Comparison of ENCODE assay signal across 18 cellular contexts in genomic region chr15:37480482-37480881, GRCh38.
A peak's percentile ranks its signal among the peaks of the same experiment; 100 is the strongest.
DNase-seq lines count a peak whose midpoint lies in the region; ATAC-seq, FAIRE-seq and TF ChIP-seq lines count a peak whose summit lies in the region.
"Had no signal": no experiment of that assay in that cellular context is flagged by ENCODE, and none has a peak within 500 bp of the region (broad histone marks: within the 10 kb centered on the region; RNA-seq: fewer than 3 reads in every experiment).

No MANE protein-coding gene starts in this region.

- H3K79me2 ChIP-seq in MM.1S (ENCODE audit: low read length) = no peaks in the 10 kb centered on the region

- peaks cover 12% of the 10 kb centered on the region; the same call in 1 of the 2 replicates for H3K36me3 Mint-ChIP-seq in WTC11
- H3K36me3 Mint-ChIP-seq: CD4-positive, alpha-beta memory T cell had no signal

- H3K9me2 ChIP-seq in MM.1S (replicated peaks; ENCODE audit: insufficient read depth, low read length) = no peaks in the 10 kb centered on the region

- H3K27me3 ChIP-seq in MM.1S (replicated peaks; ENCODE audit: insufficient read depth, low read length) (no peaks in the 10 kb centered on the region), small intestine (ENCODE audit: control insufficient read depth in 2 of 2, insufficient read depth in 2 of 2, low read length in 2 of 2) (no peaks in the 10 kb centered on the region)

- no peak for ATAC-seq in WTC11
- ATAC-seq in HG03280 (IDR thresholded peaks at IDR 0.05; ENCODE audit: unreplicated experiment) = no peak

- 49 to 54% (median 54%) methylated on average over 3 of the region's 3 CpGs for WGBS in small intestine, 3 donors

- H3K4me1 Mint-ChIP-seq in WTC11 = no peaks in the 10 kb centered on the region
- H3K4me1 Mint-ChIP-seq: CD4-positive, alpha-beta memory T cell had no signal

- H3K36me3 ChIP-seq in MM.1S (replicated peaks; ENCODE audit: insufficient read depth, low read length) (no peaks in the 10 kb centered on the region), small intestine (ENCODE audit: control insufficient read depth in 2 of 2, insufficient read depth in 2 of 2, low read length in 2 of 2) (no peaks in the 10 kb centered on the region)

- CTCF ChIA-PET in WTC11 (lab: Charles Lee) = no interaction called here

- H3K9me3 ChIP-seq in MM.1S (replicated peaks; ENCODE audit: insufficient read depth, low read length) = no peaks in the 10 kb centered on the region
- no peaks in the 10 kb centered on the region for H3K9me3 ChIP-seq in small intestine (ENCODE audit: control insufficient read depth, low read depth)

- no peak for DNase-seq in MM.1S
- DNase-seq in WTC11 (ENCODE audit: low spot score) = no peak
- DNase-seq in small intestine = no peak
- no peak for DNase-seq in occipital lobe (lab: John Stamatoyannopoulos, UW)
- no peak for DNase-seq in SW 1271 (lab: John Stamatoyannopoulos, UW)
- DNase-seq: C1 segment of cervical spinal cord; Calu3; CD4-positive, alpha-beta memory T cell; COR-L47; DMS53; DMS79 treated with DMSO at 0.1 percent for 48 hours; GM23248; H7; HCEC 1CT had no signal

- TF ChIP-seq CTCF in MM.1S (IDR thresholded peaks at IDR 0.05; ENCODE audit: low read length) (no peak), WTC11 (IDR thresholded peaks at IDR 0.05) (no peak)

- peaks cover 28% of the 10 kb centered on the region for H3K9me3 Mint-ChIP-seq in WTC11

- peak overlapping the region; percentile 24 for H3K9ac ChIP-seq in MM.1S (ENCODE audit: low read length)
- H3K9ac ChIP-seq: GM23248 had no signal

- H4K20me1 ChIP-seq in MM.1S (ENCODE audit: insufficient read depth, low read length) = no peaks in the 10 kb centered on the region

- H3K27ac ChIP-seq in MM.1S (ENCODE audit: low read length) (peak overlapping the region; percentile 65; the same call in 1 of the 2 replicates), small intestine (ENCODE audit: low read depth in 1 of 2, low read length in 1 of 2) (no peak overlapping the region)
- H3K27ac ChIP-seq: GM23248 had no signal

- H3K4me3 ChIP-seq in MM.1S (ENCODE audit: low read length) (no peak overlapping the region), small intestine (ENCODE audit: low read depth in 1 of 2, low read length in 2 of 2) (no peak overlapping the region)
- H3K4me3 ChIP-seq: GM23248 had no signal

- peak overlapping the region; percentile 75 for H2AFZ ChIP-seq in MM.1S (ENCODE audit: low read length)
- H2AFZ ChIP-seq: GM23248 had no signal

- no peak overlapping the region for H3K27ac Mint-ChIP-seq in WTC11
- H3K27ac Mint-ChIP-seq: CD4-positive, alpha-beta memory T cell had no signal

- H3K4me1 ChIP-seq in MM.1S (ENCODE audit: low read length) (peaks cover 11% of the 10 kb centered on the region), small intestine (ENCODE audit: control insufficient read depth in 2 of 2, insufficient read depth in 1 of 2, low read depth in 1 of 2, low read length in 1 of 2) (no peaks in the 10 kb centered on the region)

- H3K4me3 Mint-ChIP-seq in WTC11 = no peak overlapping the region
- H3K4me3 Mint-ChIP-seq: CD4-positive, alpha-beta memory T cell had no signal

- peak; percentile 62 for FAIRE-seq in small intestine (lab: Jason Lieb, UNC)
- FAIRE-seq: GM12892, GM19239, H1 had no signal

- POLR2A ChIA-PET in WTC11 (lab: Charles Lee) = no interaction called here

- H3K4me2 ChIP-seq in MM.1S (ENCODE audit: low read depth, low read length) = peak overlapping the region; percentile 70

- peaks cover 8% of the 10 kb centered on the region for H3F3A ChIP-seq in MM.1S (ENCODE audit: insufficient read depth, low read length)

- no peaks in the 10 kb centered on the region; the same call in 1 of the 2 replicates for H3K27me3 Mint-ChIP-seq in WTC11 (ENCODE audit: low read depth)
- H3K27me3 Mint-ChIP-seq: CD4-positive, alpha-beta memory T cell had no signal

TF ChIP-seq in WTC11, 78 proteins besides CTCF, POLR2A, EP300 and RAD21:
- peak; percentile 93 for TF ChIP-seq HMGA2 (CRISPR knock-in tag; IDR thresholded peaks at IDR 0.05)
- TF ChIP-seq ZNF425 (CRISPR knock-in tag; conservative IDR thresholded peaks at IDR 0.05) = no peak
